19 cellular contexts compared by ENCODE assay signal in the genomic region with DNA sequence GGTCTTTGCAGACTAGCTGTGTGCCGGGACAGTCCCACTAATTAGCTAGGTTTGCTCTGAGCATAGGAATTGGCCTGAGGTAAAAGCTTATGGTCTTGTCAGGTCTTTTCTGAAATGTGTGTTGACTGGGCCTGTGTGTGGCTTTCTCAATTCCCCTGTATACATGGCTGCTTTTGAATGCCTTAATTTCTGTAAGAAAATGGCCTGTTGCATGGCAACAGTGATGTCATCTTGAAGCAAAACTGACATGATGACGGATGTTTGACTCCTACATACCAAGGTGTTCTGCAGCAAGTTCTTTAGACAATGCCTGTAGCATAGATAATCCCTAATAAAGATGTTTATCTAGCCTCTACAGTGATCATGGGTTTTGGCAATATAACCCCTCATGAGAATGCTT.
DNase-seq lines count a peak whose midpoint lies in the region; ATAC-seq, FAIRE-seq and TF ChIP-seq lines count a peak whose summit lies in the region.
"Had no signal": no experiment of that assay in that cellular context is flagged by ENCODE, and none has a peak within 500 bp of the region (broad histone marks: within the 10 kb centered on the region; RNA-seq: fewer than 3 reads in every experiment).

No MANE protein-coding gene starts in this region.

- no peak overlapping the region for H3K4me2 ChIP-seq in HepG2 (ENCODE audit: low read depth, low read length)
- H3K4me2 ChIP-seq in astrocyte (ENCODE audit: low read length): no peak overlapping the region
- H3K4me2 ChIP-seq in smooth muscle cell: no peak overlapping the region
- H3K4me2 ChIP-seq in osteoblast (ENCODE audit: insufficient read depth, low read length): no peak overlapping the region
- H3K4me2 ChIP-seq: BLaER1 treated with 17β-estradiol and CSF1 and Interleukin-3, amounts not matched to agents 10 nM and 100 nM had no signal

- H3K36me3 Mint-ChIP-seq in astrocyte (ENCODE audit: low read depth, unreplicated experiment): no peaks in the 10 kb centered on the region

- H4K20me1 ChIP-seq in HepG2 (ENCODE audit: insufficient read depth, low read length): no peaks in the 10 kb centered on the region
- H4K20me1 ChIP-seq in astrocyte (ENCODE audit: insufficient read depth, low read length): no peaks in the 10 kb centered on the region
- no peaks in the 10 kb centered on the region for H4K20me1 ChIP-seq in smooth muscle cell (ENCODE audit: low read depth)
- no peaks in the 10 kb centered on the region for H4K20me1 ChIP-seq in osteoblast (ENCODE audit: insufficient read depth, low read length)
- H4K20me1 ChIP-seq: BLaER1 treated with 17β-estradiol and CSF1 and Interleukin-3, amounts not matched to agents 10 nM and 100 nM had no signal

- intact Hi-C loops in HepG2 (cut with micrococcal nuclease; ENCODE audit: unreplicated experiment) (no loop called here), right lobe of liver (cut with DNase I) (no loop called here), ovary (cut with DNase I) (no loop called here), vagina (cut with DNase I) (no loop called here)

- no peaks in the 10 kb centered on the region for H3K4me1 ChIP-seq in HepG2 (ENCODE audit: insufficient read depth, low read length)
- no peaks in the 10 kb centered on the region for H3K4me1 ChIP-seq in right lobe of liver
- no peaks in the 10 kb centered on the region for H3K4me1 ChIP-seq in astrocyte (ENCODE audit: insufficient read depth, low read length)
- H3K4me1 ChIP-seq in smooth muscle cell (ENCODE audit: low read depth): no peaks in the 10 kb centered on the region
- H3K4me1 ChIP-seq in ovary (ENCODE audit: insufficient read depth): no peaks in the 10 kb centered on the region
- H3K4me1 ChIP-seq in vagina: no peaks in the 10 kb centered on the region
- no peaks in the 10 kb centered on the region for H3K4me1 ChIP-seq in osteoblast (ENCODE audit: insufficient read depth, low read length)
- H3K4me1 ChIP-seq: BLaER1 treated with 17β-estradiol and CSF1 and Interleukin-3, amounts not matched to agents 10 nM and 100 nM had no signal

- H3K4me3 Mint-ChIP-seq in astrocyte (ENCODE audit: unreplicated experiment): no peak overlapping the region
- H3K4me3 Mint-ChIP-seq: CD4-positive, alpha-beta T cell; HFFc6 had no signal

- H3K4me3 ChIP-seq in HepG2 (replicated peaks in 1 of 3; ENCODE audit: insufficient read depth in 1 of 3, low read depth in 2 of 3, low read length in 3 of 3) (no peak overlapping the region), right lobe of liver (no peak overlapping the region), astrocyte (ENCODE audit: insufficient read depth, low read depth, low read length) (no peak overlapping the region), smooth muscle cell (no peak overlapping the region), ovary (no peak overlapping the region), vagina (no peak overlapping the region), osteoblast (ENCODE audit: insufficient read depth, low read length) (no peak overlapping the region)
- H3K4me3 ChIP-seq: BLaER1 treated with 17β-estradiol and CSF1 and Interleukin-3, amounts not matched to agents 10 nM and 100 nM had no signal

- WGBS in HepG2 (ENCODE audit: low lambda C conversion rate): 92% methylated on average over 2 of the region's 2 CpGs
- WGBS in right lobe of liver (ENCODE audit: insufficient coverage, low coverage, low lambda C conversion rate, missing lambda C conversion rate): 92% methylated on average over 2 of the region's 2 CpGs
- 72% methylated on average over 2 of the region's 2 CpGs for WGBS in smooth muscle cell (ENCODE audit: low lambda C conversion rate)
- 93 to 98% (median 94%) methylated on average over 2 of the region's 2 CpGs for WGBS in ovary, 3 donors

- no peak overlapping the region for H3K27ac Mint-ChIP-seq in astrocyte (ENCODE audit: unreplicated experiment)
- H3K27ac Mint-ChIP-seq: CD4-positive, alpha-beta T cell; HFFc6 had no signal

- H3K9me3 ChIP-seq in HepG2 (ENCODE audit: low read length) (no peaks in the 10 kb centered on the region), right lobe of liver (no peaks in the 10 kb centered on the region), astrocyte (ENCODE audit: insufficient read depth, low read depth, low read length) (no peaks in the 10 kb centered on the region), smooth muscle cell (replicated peaks; ENCODE audit: low read depth) (no peaks in the 10 kb centered on the region), ovary (no peaks in the 10 kb centered on the region), vagina (no peaks in the 10 kb centered on the region), osteoblast (ENCODE audit: low read depth, low read length) (no peaks in the 10 kb centered on the region)

- H3K4me1 Mint-ChIP-seq in astrocyte (ENCODE audit: low read depth, unreplicated experiment): no peaks in the 10 kb centered on the region

- H3K9me3 Mint-ChIP-seq in astrocyte (ENCODE audit: unreplicated experiment): no peaks in the 10 kb centered on the region
- H3K9me3 Mint-ChIP-seq: HFFc6 had no signal

- H3K79me2 ChIP-seq in HepG2 (ENCODE audit: insufficient read depth, low read length) (no peaks in the 10 kb centered on the region), astrocyte (ENCODE audit: insufficient read depth, low read length) (no peaks in the 10 kb centered on the region), smooth muscle cell (ENCODE audit: low read depth) (no peaks in the 10 kb centered on the region), osteoblast (ENCODE audit: insufficient read depth, low read length) (no peaks in the 10 kb centered on the region)

- TF ChIP-seq EP300 in HepG2 (IDR thresholded peaks at IDR 0.05; ENCODE audit: low read depth in 2 of 2, low read length in 2 of 2) (no peak), HepG2 (CRISPR knock-in tag; IDR thresholded peaks at IDR 0.05; ENCODE audit: borderline replicate concordance) (no peak), ovary (IDR thresholded peaks at IDR 0.05) (no peak)

- ATAC-seq in HepG2: no peak
- ATAC-seq in right lobe of liver: no peak

- no peak overlapping the region for H3K9ac ChIP-seq in HepG2 (ENCODE audit: insufficient read depth, low read depth, low read length)
- no peak overlapping the region for H3K9ac ChIP-seq in astrocyte (ENCODE audit: low read length)
- no peak overlapping the region for H3K9ac ChIP-seq in smooth muscle cell (ENCODE audit: low read depth)
- H3K9ac ChIP-seq: BLaER1 treated with 17β-estradiol and CSF1 and Interleukin-3, amounts not matched to agents 10 nM and 100 nM had no signal

- CTCF ChIA-PET in HepG2 (lab: Yijun Ruan, JAX; ENCODE audit: low intra/inter-chr PET ratio, low total read pairs): no interaction called here

- no peak overlapping the region for H3K27ac ChIP-seq in HepG2 (ENCODE audit: extremely low read length, insufficient read depth, low read length)
- no peak overlapping the region for H3K27ac ChIP-seq in right lobe of liver
- no peak overlapping the region for H3K27ac ChIP-seq in astrocyte (ENCODE audit: low read depth, low read length)
- H3K27ac ChIP-seq in smooth muscle cell (ENCODE audit: low read depth): peak overlapping the region; percentile 38
- H3K27ac ChIP-seq in ovary: no peak overlapping the region
- no peak overlapping the region for H3K27ac ChIP-seq in vagina
- H3K27ac ChIP-seq in osteoblast (ENCODE audit: low read depth, low read length): no peak overlapping the region
- H3K27ac ChIP-seq: BLaER1 treated with 17β-estradiol and CSF1 and Interleukin-3, amounts not matched to agents 10 nM and 100 nM had no signal

- POLR2A ChIA-PET in HepG2 (lab: Yijun Ruan, JAX): no interaction called here

- H2AFZ ChIP-seq in HepG2 (ENCODE audit: low read length): no peak overlapping the region
- H2AFZ ChIP-seq in astrocyte (ENCODE audit: low read depth, low read length): no peak overlapping the region
- no peak overlapping the region for H2AFZ ChIP-seq in smooth muscle cell (ENCODE audit: low read depth)
- H2AFZ ChIP-seq in osteoblast (ENCODE audit: low read length): no peak overlapping the region

- FAIRE-seq in HepG2 (lab: Jason Lieb, UNC): no peak
- FAIRE-seq in astrocyte (lab: Jason Lieb, UNC): no peak
- FAIRE-seq: G401.6, GM12892, GM19239 had no signal

- H3K27me3 ChIP-seq in HepG2 (ENCODE audit: control insufficient read depth in 1 of 2, insufficient read depth in 2 of 2, low read length in 2 of 2): no peaks in the 10 kb centered on the region
- no peaks in the 10 kb centered on the region for H3K27me3 ChIP-seq in right lobe of liver
- no peaks in the 10 kb centered on the region for H3K27me3 ChIP-seq in astrocyte (ENCODE audit: insufficient read depth, low read length)
- no peaks in the 10 kb centered on the region for H3K27me3 ChIP-seq in smooth muscle cell (ENCODE audit: low read depth)
- no peaks in the 10 kb centered on the region for H3K27me3 ChIP-seq in ovary
- H3K27me3 ChIP-seq in vagina: no peaks in the 10 kb centered on the region
- H3K27me3 ChIP-seq in osteoblast (ENCODE audit: insufficient read depth, low read length): no peaks in the 10 kb centered on the region
- H3K27me3 ChIP-seq: BLaER1 treated with 17β-estradiol and CSF1 and Interleukin-3, amounts not matched to agents 10 nM and 100 nM had no signal

- no peaks in the 10 kb centered on the region for H3K27me3 Mint-ChIP-seq in astrocyte (ENCODE audit: low read depth, unreplicated experiment)
- H3K27me3 Mint-ChIP-seq: CD4-positive, alpha-beta T cell had no signal

- H3K36me3 ChIP-seq in HepG2 (replicated peaks in 1 of 2; ENCODE audit: control insufficient read depth in 1 of 2, insufficient read depth in 2 of 2, low read length in 2 of 2): no peaks in the 10 kb centered on the region
- H3K36me3 ChIP-seq in right lobe of liver: no peaks in the 10 kb centered on the region
- H3K36me3 ChIP-seq in astrocyte (ENCODE audit: insufficient read depth, low read length): no peaks in the 10 kb centered on the region
- no peaks in the 10 kb centered on the region for H3K36me3 ChIP-seq in smooth muscle cell (ENCODE audit: low read depth)
- H3K36me3 ChIP-seq in ovary: no peaks in the 10 kb centered on the region
- no peaks in the 10 kb centered on the region for H3K36me3 ChIP-seq in vagina
- no peaks in the 10 kb centered on the region for H3K36me3 ChIP-seq in osteoblast (ENCODE audit: insufficient read depth, low read length)
- H3K36me3 ChIP-seq: BLaER1 treated with 17β-estradiol and CSF1 and Interleukin-3, amounts not matched to agents 10 nM and 100 nM had no signal

- H3F3A ChIP-seq in smooth muscle cell (ENCODE audit: low read depth): no peaks in the 10 kb centered on the region

- no peak for TF ChIP-seq RAD21 in HepG2 (CRISPR knock-in tag; IDR thresholded peaks at IDR 0.05)

- in situ Hi-C loops in HepG2 (cut with HindIII; ENCODE audit: extremely low pct_ligation_motif_present, low pct_unique_long_range_greater_than_20kb): no loop called here

- no peak for TF ChIP-seq POLR2A in HepG2 (IDR thresholded peaks at IDR 0.05; ENCODE audit: insufficient read depth in 1 of 2, low read depth in 2 of 2, low read length in 2 of 2)
- no peak for TF ChIP-seq POLR2A in right lobe of liver (IDR thresholded peaks at IDR 0.05)
- TF ChIP-seq POLR2A in ovary (IDR thresholded peaks at IDR 0.05): no peak
- no peak for TF ChIP-seq POLR2A in vagina (IDR thresholded peaks at IDR 0.05)

- BruUV-seq in HepG2 (replicated peaks; lab: Mats Ljungman, UMichigan): no TSS peak

- TF ChIP-seq CTCF in HepG2 (CRISPR knock-in tag; IDR thresholded peaks at IDR 0.05) (no peak), right lobe of liver (IDR thresholded peaks at IDR 0.05) (no peak), astrocyte (IDR thresholded peaks at IDR 0.05; ENCODE audit: insufficient read depth, low read depth, low read length) (no peak), smooth muscle cell (IDR thresholded peaks at IDR 0.05; ENCODE audit: borderline replicate concordance, insufficient read depth, poor library complexity, severe bottlenecking) (no peak), ovary (IDR thresholded peaks at IDR 0.05) (no peak), vagina (IDR thresholded peaks at IDR 0.05) (no peak), osteoblast (IDR thresholded peaks at IDR 0.05; ENCODE audit: extremely low read depth, low read depth, low read length) (no peak)

- no peak for DNase-seq in HepG2 (ENCODE audit: low spot score)
- no peak for DNase-seq in right lobe of liver
- DNase-seq in astrocyte (ENCODE audit: low read depth): peak; percentile 1
- peak; percentile 83 for DNase-seq in islet precursor cell
- no peak for DNase-seq in smooth muscle cell (lab: John Stamatoyannopoulos, UW; ENCODE audit: unreplicated experiment)
- no peak for DNase-seq in ovary
- DNase-seq in vagina (ENCODE audit: extremely low spot score in 2 of 2): no peak
- no peak for DNase-seq in osteoblast (ENCODE audit: insufficient read length, low spot score, missing footprints)
- DNase-seq: 8988T; ACHN; Calu3; CD4-positive, alpha-beta T cell; DMS 273 treated with DMSO at 0.1 percent for 48 hours; HCEC 1CT; HFFc6 had no signal

Comparison
In these comparisons a context has a peak if more than half of its experiments do, and no peak if none do; other contexts are left out.
1. DNase-seq: peak in astrocyte (single experiment) and islet precursor cell (single experiment); none in HepG2 (single experiment), right lobe of liver (0 of 3), smooth muscle cell (single experiment), ovary (0 of 5), vagina (0 of 2) and osteoblast (single experiment).